Comparison of ENCODE assay signal across 8 cellular contexts in the genomic region with DNA sequence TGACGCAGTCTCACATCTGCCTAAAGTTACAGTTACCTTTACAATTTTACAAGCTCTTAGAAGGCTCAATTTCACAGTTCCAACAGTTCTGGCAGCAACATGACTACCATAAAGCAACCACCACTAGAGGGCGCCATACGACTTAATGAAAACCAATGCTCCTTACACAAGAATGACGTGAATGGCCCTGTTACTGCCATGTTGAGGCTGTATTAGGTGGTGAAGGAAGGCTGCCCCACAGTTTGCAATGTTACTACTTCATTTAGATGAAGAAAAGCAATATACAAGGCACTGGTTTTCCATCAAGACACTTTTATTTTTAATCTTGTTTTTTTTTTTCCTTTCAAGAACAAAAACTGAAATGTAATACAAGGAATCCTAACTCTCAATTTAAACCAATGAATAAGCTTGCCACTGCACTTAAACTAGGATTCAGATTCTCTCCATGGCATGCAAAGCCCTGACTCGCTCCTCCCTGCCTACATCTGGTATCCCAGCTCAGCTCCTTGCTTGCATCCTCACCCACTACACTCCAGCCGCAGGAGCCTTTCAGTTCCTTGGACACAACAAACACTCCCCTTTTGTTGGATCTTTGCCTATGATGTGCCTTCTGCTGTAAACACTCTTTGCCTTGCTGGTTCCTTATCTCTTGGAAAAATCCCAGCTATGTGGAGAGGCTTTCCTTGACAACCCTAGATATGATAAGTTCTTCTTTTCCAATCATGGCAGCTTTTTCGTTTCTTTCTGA.
DNase-seq lines count a peak whose midpoint lies in the region; ATAC-seq, FAIRE-seq and TF ChIP-seq lines count a peak whose summit lies in the region.

No MANE protein-coding gene starts in this region.

- H3K4me3 Mint-ChIP-seq in T-helper 2 cell treated with Interferon-gamma antibody and Interleukin-4, amounts not matched to agents 5 μg/mL and 100 μg/mL, for 36 hours, result no peak overlapping the region

- TF ChIP-seq CTCF in ascending aorta (IDR thresholded peaks at IDR 0.05), result peak; percentile 53 to 65 (median 55)

- 47 to 51% (median 51%) methylated on average over 7 of the region's 7 CpGs for WGBS in small intestine, 3 donors

- H3K9me3 ChIP-seq in ascending aorta (no peaks in the 10 kb centered on the region), small intestine (ENCODE audit: control insufficient read depth, low read depth) (no peaks in the 10 kb centered on the region)

- DNase-seq in activated gamma-delta T cell treated with Interleukin-2 at 50 U/mL for 16 hours (peak; percentile 66), activated gamma-delta T cell (lab: John Stamatoyannopoulos, UW) (no peak), NCI-H187 (lab: John Stamatoyannopoulos, UW) (peak; percentile 24 to 33), ascending aorta (ENCODE audit: low spot score in 2 of 2) (peak; percentile 14 to 90), hypothalamus (lab: John Stamatoyannopoulos, UW) (peak in 49 of 51 donors; percentile 0 to 75 (median 25)), small intestine (peak; percentile 79)
- DNase-seq in T-helper 2 cell treated with Interferon-gamma antibody and Interleukin-4, amounts not matched to agents 5 μg/mL and 100 μg/mL, for 36 hours (ENCODE audit: low spot score), result peak; percentile 59

- no peaks in the 10 kb centered on the region for H3K9me3 Mint-ChIP-seq in T-helper 2 cell treated with Interferon-gamma antibody and Interleukin-4, amounts not matched to agents 5 μg/mL and 100 μg/mL, for 36 hours

- ATAC-seq in HG02884 (IDR thresholded peaks at IDR 0.05; ENCODE audit: unreplicated experiment), result peak; percentile 89

- H3K4me1 Mint-ChIP-seq in T-helper 2 cell treated with Interferon-gamma antibody and Interleukin-4, amounts not matched to agents 5 μg/mL and 100 μg/mL, for 36 hours (ENCODE audit: low read depth), result no peaks in the 10 kb centered on the region

- H3K36me3 ChIP-seq in ascending aorta (no peaks in the 10 kb centered on the region), small intestine (ENCODE audit: control insufficient read depth in 2 of 2, insufficient read depth in 2 of 2, low read length in 2 of 2) (no peaks in the 10 kb centered on the region)

- no peaks in the 10 kb centered on the region for H3K36me3 Mint-ChIP-seq in T-helper 2 cell treated with Interferon-gamma antibody and Interleukin-4, amounts not matched to agents 5 μg/mL and 100 μg/mL, for 36 hours (ENCODE audit: low read depth)

- intact Hi-C loops in ascending aorta (cut with DNase I), result loop anchor here (5.0 kb wide), 2 partner anchors 48 to 267 kb away; no protein-coding TSS in a partner anchor

- H3K4me1 ChIP-seq in ascending aorta, result peaks cover 0 to 8% of the 10 kb centered on the region in 2 donors
- H3K4me1 ChIP-seq in small intestine (ENCODE audit: control insufficient read depth in 2 of 2, insufficient read depth in 1 of 2, low read depth in 1 of 2, low read length in 1 of 2), result no peaks in the 10 kb centered on the region

- H3K4me3 ChIP-seq in ascending aorta (no peak overlapping the region), small intestine (ENCODE audit: low read depth in 1 of 2, low read length in 2 of 2) (no peak overlapping the region)

- H3K27me3 Mint-ChIP-seq in T-helper 2 cell treated with Interferon-gamma antibody and Interleukin-4, amounts not matched to agents 5 μg/mL and 100 μg/mL, for 36 hours (ENCODE audit: low read depth), result no peaks in the 10 kb centered on the region

- no peak overlapping the region for H3K27ac Mint-ChIP-seq in T-helper 2 cell treated with Interferon-gamma antibody and Interleukin-4, amounts not matched to agents 5 μg/mL and 100 μg/mL, for 36 hours

- H3K27ac ChIP-seq in ascending aorta (peak overlapping the region; percentile 69 to 72), small intestine (ENCODE audit: low read depth in 1 of 2, low read length in 1 of 2) (no peak overlapping the region)

- H3K27me3 ChIP-seq in ascending aorta (no peaks in the 10 kb centered on the region), small intestine (ENCODE audit: control insufficient read depth in 2 of 2, insufficient read depth in 2 of 2, low read length in 2 of 2) (no peaks in the 10 kb centered on the region)

- no peak for FAIRE-seq in small intestine (lab: Jason Lieb, UNC)

Comparison
In these comparisons a context has a peak if more than half of its experiments do, and no peak if none do; other contexts are left out.
1. H3K27ac ChIP-seq: peak in ascending aorta (2 of 2); none in small intestine (0 of 2).